Comparison of ENCODE assay signal across 11 cellular contexts in the genomic region with DNA sequence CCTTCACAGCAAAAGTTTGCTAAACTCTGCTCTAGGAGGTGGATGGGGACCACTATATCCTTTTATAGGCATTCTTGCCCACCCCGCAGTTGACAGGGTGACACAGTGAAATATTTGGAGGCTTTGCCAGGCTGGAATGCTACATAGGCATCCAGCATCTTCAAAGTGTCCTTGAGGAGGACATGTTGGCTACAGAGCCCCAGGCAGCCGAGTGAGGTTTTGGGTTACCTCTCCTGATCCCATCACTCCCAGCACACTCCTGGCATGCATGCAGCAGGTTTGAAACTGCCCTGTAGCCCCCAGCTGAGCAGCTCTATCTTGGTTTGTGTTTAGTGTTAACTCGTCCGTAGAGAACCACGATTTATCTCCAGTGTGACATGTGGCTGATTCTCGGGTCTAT. TPM values are rescaled to one million over a fixed set of nuclear protein-coding genes. Genes with fewer than 3 reads are reported as not detected.
DNase-seq lines count a peak whose midpoint lies in the region; ATAC-seq and TF ChIP-seq lines count a peak whose summit lies in the region.
"Had no signal": no experiment of that assay in that cellular context is flagged by ENCODE, and none has a peak within 500 bp of the region (broad histone marks: within the 10 kb centered on the region; RNA-seq: fewer than 3 reads in every experiment).

No MANE protein-coding gene starts in this region.

- H3K36me3 ChIP-seq in osteoblast (ENCODE audit: insufficient read depth, low read length): peaks cover 92% of the 10 kb centered on the region

- CTCF ChIA-PET in AG04449 (lab: Yijun Ruan, JAX): interaction anchor here (0.9 to 4.5 kb wide), 2 partner anchors 9 to 13 kb away, joined by 3 to 24 read pairs; no protein-coding TSS in a partner anchor

- peak overlapping the region; percentile 15; the same call in 1 of the 2 replicates for H3K4me3 ChIP-seq in AG04449 (ENCODE audit: low read depth, low read length)
- H3K4me3 ChIP-seq in osteoblast (ENCODE audit: insufficient read depth, low read length): peak overlapping the region; percentile 90

- POLR2A ChIA-PET in AG04449 (lab: Yijun Ruan, JAX): no interaction called here

- no peak for ATAC-seq in Right ventricle myocardium inferior
- no peak for ATAC-seq in GM18498 (IDR thresholded peaks at IDR 0.05; ENCODE audit: unreplicated experiment)
- no peak for ATAC-seq in HG03159 (IDR thresholded peaks at IDR 0.05; ENCODE audit: unreplicated experiment)

- peaks cover 77% of the 10 kb centered on the region for H3K4me1 ChIP-seq in osteoblast (ENCODE audit: insufficient read depth, low read length)

- no peak for TF ChIP-seq CTCF in AG04449 (IDR thresholded peaks at IDR 0.05; ENCODE audit: insufficient read depth, low read length, missing control alignments)
- no peak for TF ChIP-seq CTCF in osteoblast (IDR thresholded peaks at IDR 0.05; ENCODE audit: extremely low read depth, low read depth, low read length)

- no peak for TF ChIP-seq POLR2A in erythroblast (IDR thresholded peaks at IDR 0.05; ENCODE audit: low read length)

- peak overlapping the region; percentile 90 for H3K4me2 ChIP-seq in osteoblast (ENCODE audit: insufficient read depth, low read length)

- H3K79me2 ChIP-seq in osteoblast (ENCODE audit: insufficient read depth, low read length): peaks cover 100% of the 10 kb centered on the region

- intact Hi-C loops in Right ventricle myocardium inferior (cut with DNase I): loop anchor here (5.0 to 10.0 kb wide), 3 partner anchors 165 to 698 kb away; no protein-coding TSS in a partner anchor

- no peak overlapping the region for H2AFZ ChIP-seq in osteoblast (ENCODE audit: low read length)

- no peaks in the 10 kb centered on the region for H3K27me3 ChIP-seq in osteoblast (ENCODE audit: insufficient read depth, low read length)

- DNase-seq in AG04449 (ENCODE audit: low read depth, low spot score) (no peak), RPMI7951 (ENCODE audit: low read depth) (peak; percentile 50), Right ventricle myocardium inferior (ENCODE audit: missing footprints) (peak; percentile 57), osteoblast (ENCODE audit: insufficient read length, low spot score, missing footprints) (no peak), NCI-H1930 (lab: John Stamatoyannopoulos, UW) (no peak), erythroblast (lab: John Stamatoyannopoulos, UW) (no peak)
- DNase-seq: GF-D8; NCI-H2081; stimulated activated CD8-positive, alpha-beta memory T cell treated with anti-CD3 and anti-CD28 coated beads, Interleukin-4, amount 100 ng/mL, for 48 hours had no signal

- peak overlapping the region; percentile 96 for H3K27ac ChIP-seq in osteoblast (ENCODE audit: low read depth, low read length)

- H3K9me3 ChIP-seq in osteoblast (ENCODE audit: low read depth, low read length): no peaks in the 10 kb centered on the region

- peaks cover 97% of the 10 kb centered on the region for H4K20me1 ChIP-seq in osteoblast (ENCODE audit: insufficient read depth, low read length)

RNA-seq across cellular contexts. Expression of a gene that starts 7.3 kb away (rescaled TPM):
- 44.5 and 44.8 TPM in 2 replicates for total RNA-seq in RPMI7951 (2014; rRNA removed; shearing (Covaris generic))
- 48.5 TPM for total RNA-seq in Right ventricle myocardium inferior
- 64.5 and 86.9 TPM in 2 replicates for total RNA-seq in osteoblast

Comparison
In these comparisons a context has a peak if more than half of its experiments do, and no peak if none do; other contexts are left out.
1. DNase-seq: peak in RPMI7951 (single experiment) and Right ventricle myocardium inferior (single experiment); none in AG04449 (single experiment), osteoblast (single experiment), NCI-H1930 (0 of 2) and erythroblast (0 of 2).